8 cellular contexts compared by ENCODE assay signal in the genomic region with DNA sequence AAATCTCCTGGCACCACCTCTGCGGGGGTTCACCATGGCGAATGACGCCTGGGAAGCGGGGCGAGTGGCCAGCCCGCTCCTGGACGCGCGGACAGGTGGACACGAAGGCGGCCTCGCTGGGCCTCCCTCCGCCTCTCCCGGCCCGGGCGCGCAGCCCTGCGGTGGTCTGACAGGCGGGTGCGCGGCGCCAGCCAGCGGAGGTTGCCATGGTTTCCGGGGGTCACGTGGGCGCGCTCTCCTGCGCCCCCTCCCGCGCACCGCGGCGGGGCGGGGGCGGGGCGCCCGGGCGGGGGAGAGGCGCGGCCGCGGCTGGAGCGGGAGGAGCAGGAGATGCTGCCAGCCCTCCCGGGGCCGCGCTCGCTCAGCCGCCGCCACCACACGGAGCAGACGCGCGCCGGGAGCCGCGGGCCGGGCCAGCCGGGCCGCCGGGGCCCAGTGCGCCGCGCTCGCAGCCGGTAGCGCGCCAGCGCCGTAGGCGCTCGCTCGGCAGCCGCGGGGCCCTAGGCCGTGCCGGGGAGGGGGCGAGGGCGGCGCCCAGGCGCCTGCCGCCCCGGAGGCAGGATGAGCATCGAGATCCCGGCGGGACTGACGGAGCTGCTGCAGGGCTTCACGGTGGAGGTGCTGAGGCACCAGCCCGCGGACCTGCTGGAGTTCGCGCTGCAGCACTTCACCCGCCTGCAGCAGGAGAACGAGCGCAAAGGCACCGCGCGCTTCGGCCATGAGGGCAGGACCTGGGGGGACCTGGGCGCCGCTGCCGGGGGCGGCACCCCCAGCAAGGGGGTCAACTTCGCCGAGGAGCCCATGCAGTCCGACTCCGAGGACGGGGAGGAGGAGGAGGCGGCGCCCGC. TPM values are rescaled to one million over a fixed set of nuclear protein-coding genes. Genes with fewer than 3 reads are reported as not detected.
A peak's percentile ranks its signal among the peaks of the same experiment; 100 is the strongest.
DNase-seq lines count a peak whose midpoint lies in the region; ATAC-seq and TF ChIP-seq lines count a peak whose summit lies in the region.

Gene PRKAR2B, plus strand, starts transcription at position 359 of the 848 bp plus-strand sequence. Its CDS starts 203 bp downstream, at position 562.

- H3K27ac ChIP-seq in right atrium auricular region, result peak within 1 kb of the TSS; percentile 79 to 82
- no peak within 1 kb of the TSS for H3K27ac ChIP-seq in psoas muscle
- peak within 1 kb of the TSS; percentile 70 for H3K27ac ChIP-seq in urinary bladder (ENCODE audit: low read depth)

- 0 to 1% (median 1%) methylated on average over 41 to 109 of the region's 110 CpGs for WGBS in psoas muscle, 3 donors
- under 1% methylated on average over 109 of the region's 110 CpGs for WGBS in urinary bladder

- H3K4me1 ChIP-seq in right atrium auricular region, result peaks cover 0 to 14% of the 10 kb centered on the region in 2 donors
- H3K4me1 ChIP-seq in psoas muscle, result peaks cover 15% of the 10 kb centered on the region
- no peaks in the 10 kb centered on the region for H3K4me1 ChIP-seq in urinary bladder (ENCODE audit: insufficient read depth)

- no peaks in the 10 kb centered on the region for H3K27me3 ChIP-seq in right atrium auricular region
- H3K27me3 ChIP-seq in psoas muscle (ENCODE audit: insufficient read depth in 3 of 3, low read length in 2 of 3), result peaks cover 0 to 23% (median 0%) of the 10 kb centered on the region in 3 donors

- no peaks in the 10 kb centered on the region for H3K9me3 ChIP-seq in right atrium auricular region
- H3K9me3 ChIP-seq in psoas muscle, result no peaks in the 10 kb centered on the region

- no peaks in the 10 kb centered on the region for H3K36me3 ChIP-seq in right atrium auricular region
- no peaks in the 10 kb centered on the region for H3K36me3 ChIP-seq in psoas muscle (ENCODE audit: insufficient read depth in 1 of 2, low read depth in 1 of 2)
- no peaks in the 10 kb centered on the region for H3K36me3 ChIP-seq in urinary bladder (ENCODE audit: insufficient read depth)

- peak; percentile 93 for DNase-seq in GM03348 (ENCODE audit: low spot score)
- DNase-seq in NCI-H1105 (lab: John Stamatoyannopoulos, UW), result peak; percentile 89
- peak; percentile 35 to 78 (median 63) for DNase-seq in T-helper 2 cell
- peak in 55 of 56 donors; percentile 19 to 88 (median 73) for DNase-seq in amygdala (lab: John Stamatoyannopoulos, UW)
- peak; percentile 69 for DNase-seq in right atrium auricular region (ENCODE audit: low spot score)
- peak; percentile 73 to 80 for DNase-seq in psoas muscle

- H3K4me3 ChIP-seq in right atrium auricular region (peak within 1 kb of the TSS; percentile 71 to 76), psoas muscle (peak within 1 kb of the TSS; percentile 77), urinary bladder (ENCODE audit: low read depth, low read length) (peak within 1 kb of the TSS; percentile 85)

- intact Hi-C loops in psoas muscle (cut with DNase I), result no loop called here

- TF ChIP-seq CTCF in right atrium auricular region (IDR thresholded peaks at IDR 0.05), result no peak
- TF ChIP-seq CTCF in psoas muscle (IDR thresholded peaks at IDR 0.05), result no peak

- ATAC-seq in HG02571 (IDR thresholded peaks at IDR 0.05; ENCODE audit: unreplicated experiment), result peak; percentile 66
- ATAC-seq in psoas muscle, result peak; percentile 52 to 87 (median 84)

RNA-seq across cellular contexts. Expression of gene PRKAR2B, which starts in this region (rescaled TPM):
- total RNA-seq in right atrium auricular region, result 10 to 100 TPM; 30.1 to 30.4 TPM
- 1 to 10 TPM; 1.3 to 2.5 (median 1.7) TPM for total RNA-seq in psoas muscle
- 1 to 10 TPM; 1.4 to 3.5 (median 1.7) TPM for polyA plus RNA-seq in psoas muscle
- total RNA-seq in urinary bladder, result 60.1 TPM
- polyA plus RNA-seq in urinary bladder, result 42.8 TPM

Comparison
In these comparisons a context has a peak if more than half of its experiments do, and no peak if none do; other contexts are left out.
1. RNA of gene PRKAR2B (total RNA-seq): 60.1 TPM in urinary bladder (single experiment) and 30.1 to 30.4 TPM in right atrium auricular region; 1.3 to 2.5 TPM in psoas muscle; every median in the first group is over 4 times any median in the second.
2. Peak in every context shown above with its lines, with median percentiles within 50 percentile points of each other: DNase-seq and H3K4me3 ChIP-seq.